In genomic region chr3:192917508-192918274, GRCh38 we compare ENCODE assay signal across 8 cellular contexts. TPM values are rescaled to one million over a fixed set of nuclear protein-coding genes. Genes with fewer than 3 reads are reported as not detected.
DNase-seq lines count a peak whose midpoint lies in the region; ATAC-seq and TF ChIP-seq lines count a peak whose summit lies in the region.

MB21D2 (minus strand) TSS chr3:192917856; CDS start chr3:192917840, 16 bp downstream.

- WGBS in endodermal cell (ENCODE audit: insufficient coverage in 1 of 2, insufficient read length in 1 of 2), 2 experiments, result 0 to 1% methylated on average over 16 to 59 of the region's 60 CpGs
- WGBS in mesenchymal stem cell, result 0% methylated on average over 48 of the region's 60 CpGs

- no peaks in the 10 kb centered on the region for H3K36me3 Mint-ChIP-seq in CD8-positive, alpha-beta T cell
- H3K36me3 Mint-ChIP-seq in endodermal cell (ENCODE audit: low read depth), result no peaks in the 10 kb centered on the region

- peak; percentile 73 for ATAC-seq in CD8-positive, alpha-beta T cell
- ATAC-seq in GM19438 (IDR thresholded peaks at IDR 0.05; ENCODE audit: low read depth, unreplicated experiment) (peak; percentile 62), HG03520 (IDR thresholded peaks at IDR 0.05; ENCODE audit: unreplicated experiment) (peak; percentile 53)

- H3K27ac ChIP-seq in CD8-positive, alpha-beta T cell (ENCODE audit: low read depth, low read length), result peak within 1 kb of the TSS; percentile 44
- H3K27ac ChIP-seq in endodermal cell (ENCODE audit: low read depth, low read length) (peak within 1 kb of the TSS; percentile 59), mesenchymal stem cell (ENCODE audit: low read length, poor library complexity, severe bottlenecking) (peak within 1 kb of the TSS; percentile 94)

- H4K91ac ChIP-seq in mesenchymal stem cell (ENCODE audit: low read length), result peak within 1 kb of the TSS; percentile 77

- H3K23ac ChIP-seq in mesenchymal stem cell (ENCODE audit: low read length in 2 of 2), result peak within 1 kb of the TSS in 1 of 2 experiments; percentile 83

- no peaks in the 10 kb centered on the region for H3K36me3 ChIP-seq in CD8-positive, alpha-beta T cell (ENCODE audit: insufficient read depth, low read length)
- no peaks in the 10 kb centered on the region for H3K36me3 ChIP-seq in endodermal cell (ENCODE audit: control insufficient read depth, insufficient read depth, low read length)
- no peaks in the 10 kb centered on the region for H3K36me3 ChIP-seq in mesenchymal stem cell (ENCODE audit: control insufficient read depth in 1 of 2, insufficient read depth in 2 of 2, low read depth in 1 of 2, low read length in 2 of 2)

- H3K14ac ChIP-seq in mesenchymal stem cell (ENCODE audit: low read length in 2 of 2), result peak within 1 kb of the TSS; percentile 6 to 80

- CTCF ChIA-PET in CD8-positive, alpha-beta T cell (lab: Charles Lee), result no interaction called here

- peak within 1 kb of the TSS; percentile 86 for H3K4me3 Mint-ChIP-seq in CD8-positive, alpha-beta T cell
- peak within 1 kb of the TSS; percentile 98 for H3K4me3 Mint-ChIP-seq in endodermal cell

- H3K4ac ChIP-seq in mesenchymal stem cell (ENCODE audit: low read depth in 1 of 2, low read length in 2 of 2), result peak within 1 kb of the TSS; percentile 62 to 81

- no peaks in the 10 kb centered on the region for H3K9me3 ChIP-seq in CD8-positive, alpha-beta T cell (ENCODE audit: low read length)
- H3K9me3 ChIP-seq in endodermal cell (ENCODE audit: control insufficient read depth, low read length) (no peaks in the 10 kb centered on the region), mesenchymal stem cell (ENCODE audit: control insufficient read depth, low read length) (no peaks in the 10 kb centered on the region)

- H3K27ac Mint-ChIP-seq in CD8-positive, alpha-beta T cell, result peak within 1 kb of the TSS; percentile 86
- H3K27ac Mint-ChIP-seq in endodermal cell, result peak within 1 kb of the TSS; percentile 97

- peak within 1 kb of the TSS; percentile 75 to 83 for H2BK12ac ChIP-seq in mesenchymal stem cell (ENCODE audit: low read length in 2 of 2)

- POLR2A ChIA-PET in CD8-positive, alpha-beta T cell (lab: Charles Lee), result interaction anchor here (1.0 kb wide), 1 partner anchor 23 kb away, joined by 3 read pairs; no protein-coding TSS in a partner anchor

- intact Hi-C loops in CD8-positive, alpha-beta T cell (cut with DNase I, micrococcal nuclease), result loop anchor here in 1 of 2 experiments (10.0 kb wide), 1 partner anchor 103 kb away; no protein-coding TSS in a partner anchor

- peaks cover 59% of the 10 kb centered on the region for H3K27me3 Mint-ChIP-seq in CD8-positive, alpha-beta T cell (ENCODE audit: low read depth)
- peaks cover 10% of the 10 kb centered on the region for H3K27me3 Mint-ChIP-seq in endodermal cell (ENCODE audit: insufficient read depth)

- peak within 1 kb of the TSS; percentile 74 for H3K4me3 ChIP-seq in CD8-positive, alpha-beta T cell (ENCODE audit: low read depth, low read length)
- H3K4me3 ChIP-seq in endodermal cell (ENCODE audit: low read length), result peak within 1 kb of the TSS; percentile 98
- H3K4me3 ChIP-seq in mesenchymal stem cell (ENCODE audit: insufficient read depth in 1 of 2, low read depth in 1 of 2, low read length in 2 of 2), result peak within 1 kb of the TSS; percentile 70 to 98

- peak within 1 kb of the TSS; percentile 89 for H2BK120ac ChIP-seq in mesenchymal stem cell (ENCODE audit: low read depth, low read length)

- H3K4me2 ChIP-seq in mesenchymal stem cell (ENCODE audit: low read length, poor library complexity, severe bottlenecking), result peak within 1 kb of the TSS; percentile 90

- no peak within 1 kb of the TSS for H2AK5ac ChIP-seq in mesenchymal stem cell (ENCODE audit: low read length, severe bottlenecking)

- peaks cover 23% of the 10 kb centered on the region for H3K4me1 Mint-ChIP-seq in CD8-positive, alpha-beta T cell (ENCODE audit: low read depth)
- peaks cover 48% of the 10 kb centered on the region for H3K4me1 Mint-ChIP-seq in endodermal cell

- H3K9ac ChIP-seq in endodermal cell (ENCODE audit: extremely low read depth, low read length, poor library complexity, severe bottlenecking) (peak within 1 kb of the TSS; percentile 74), mesenchymal stem cell (ENCODE audit: low read length) (peak within 1 kb of the TSS; percentile 89)

- peak within 1 kb of the TSS; percentile 85 for H2AFZ ChIP-seq in mesenchymal stem cell (ENCODE audit: low read depth, low read length)

- H2BK5ac ChIP-seq in mesenchymal stem cell (ENCODE audit: low read depth, low read length, poor library complexity, severe bottlenecking), result peak within 1 kb of the TSS; percentile 89

- H3K79me1 ChIP-seq in mesenchymal stem cell (replicated peaks; ENCODE audit: low read length, poor library complexity, severe bottlenecking), result peaks cover 4% of the 10 kb centered on the region

- peaks cover 5% of the 10 kb centered on the region for H3K4me1 ChIP-seq in CD8-positive, alpha-beta T cell (ENCODE audit: insufficient read depth, low read length)
- H3K4me1 ChIP-seq in endodermal cell (ENCODE audit: control insufficient read depth, insufficient read depth, low read length) (peaks cover 11% of the 10 kb centered on the region), mesenchymal stem cell (ENCODE audit: control insufficient read depth, insufficient read depth, low read depth, low read length) (peaks cover 5% of the 10 kb centered on the region)

- peak within 1 kb of the TSS; percentile 95 for H2BK15ac ChIP-seq in mesenchymal stem cell (ENCODE audit: low read depth, poor library complexity, severe bottlenecking)

- TF ChIP-seq CTCF in CD8-positive, alpha-beta T cell (IDR thresholded peaks at IDR 0.05), result no peak
- no peak for TF ChIP-seq CTCF in endodermal cell (conservative IDR thresholded peaks at IDR 0.05)

- peak within 1 kb of the TSS; percentile 73 to 80 for H3K18ac ChIP-seq in mesenchymal stem cell (ENCODE audit: low read depth in 1 of 2, low read length in 2 of 2)

- H3K9me3 Mint-ChIP-seq in CD8-positive, alpha-beta T cell, result no peaks in the 10 kb centered on the region
- no peaks in the 10 kb centered on the region for H3K9me3 Mint-ChIP-seq in endodermal cell

- peak in 6 of 7 experiments; percentile 21 to 51 (median 32) for DNase-seq in CD8-positive, alpha-beta T cell
- peak; percentile 83 for DNase-seq in NCI-H748 (lab: John Stamatoyannopoulos, UW; ENCODE audit: unreplicated experiment)
- DNase-seq in activated CD8-positive, alpha-beta memory T cell treated with anti-CD3 and anti-CD28 coated beads, Interleukin-2, amount 50 U/mL, for 48 hours, result peak; percentile 76
- peak; percentile 92 for DNase-seq in endodermal cell
- DNase-seq in mesenchymal stem cell, result peak; percentile 90
- DNase-seq in stimulated activated CD8-positive, alpha-beta memory T cell treated with anti-CD3 and anti-CD28 coated beads, Interleukin-15, amount 100 ng/mL, for 4 hours (ENCODE audit: low read depth in 2 of 2), result peak; percentile 13 to 36

- peak within 1 kb of the TSS; percentile 65 for H4K8ac ChIP-seq in mesenchymal stem cell (ENCODE audit: low read length)

- H3K27me3 ChIP-seq in CD8-positive, alpha-beta T cell (ENCODE audit: insufficient read depth, low read length), result no peaks in the 10 kb centered on the region
- H3K27me3 ChIP-seq in endodermal cell (ENCODE audit: control insufficient read depth, insufficient read depth, low read length, poor library complexity, severe bottlenecking) (no peaks in the 10 kb centered on the region), mesenchymal stem cell (ENCODE audit: control insufficient read depth in 1 of 2, insufficient read depth in 1 of 2, low read length in 2 of 2) (peaks cover 0 to 6% of the 10 kb centered on the region in 2 experiments)

RNA-seq across cellular contexts. Expression of gene MB21D2, which starts in this region (rescaled TPM):
- total RNA-seq in CD8-positive, alpha-beta T cell, result 1 to 10 TPM; 1.2 to 1.4 TPM
- total RNA-seq in endodermal cell, result 1 to 10 TPM; 5.7 to 6.9 TPM
- polyA plus RNA-seq in endodermal cell (2013, experiment 1 of 2), result 4.1 TPM
- 4.2 TPM for polyA plus RNA-seq in endodermal cell (2013, experiment 2 of 2)
- polyA plus RNA-seq in mesenchymal stem cell (2013, experiment 1 of 2), result 4.7 TPM
- polyA plus RNA-seq in mesenchymal stem cell (2013, experiment 2 of 2), result 4.6 TPM

Comparison
In these comparisons a context has a peak if more than half of its experiments do, and no peak if none do; other contexts are left out.
1. Peak in every context shown above with its lines: DNase-seq, ATAC-seq, H3K4me3 ChIP-seq and H3K27ac ChIP-seq.
2. DNase-seq: peak in every context shown above with its lines; median percentile 92 in endodermal cell; 90 in mesenchymal stem cell; 83 in NCI-H748; 76 in activated CD8-positive, alpha-beta memory T cell treated with anti-CD3 and anti-CD28 coated beads, Interleukin-2, amount 50 U/mL, for 48 hours; 32 in CD8-positive, alpha-beta T cell; 24 in stimulated activated CD8-positive, alpha-beta memory T cell treated with anti-CD3 and anti-CD28 coated beads, Interleukin-15, amount 100 ng/mL, for 4 hours.
3. H3K27ac ChIP-seq: peak in every context shown above with its lines; median percentile 94 in mesenchymal stem cell; 59 in endodermal cell; 44 in CD8-positive, alpha-beta T cell.